Comparison of ENCODE assay signal across 8 cellular contexts in the genomic region with DNA sequence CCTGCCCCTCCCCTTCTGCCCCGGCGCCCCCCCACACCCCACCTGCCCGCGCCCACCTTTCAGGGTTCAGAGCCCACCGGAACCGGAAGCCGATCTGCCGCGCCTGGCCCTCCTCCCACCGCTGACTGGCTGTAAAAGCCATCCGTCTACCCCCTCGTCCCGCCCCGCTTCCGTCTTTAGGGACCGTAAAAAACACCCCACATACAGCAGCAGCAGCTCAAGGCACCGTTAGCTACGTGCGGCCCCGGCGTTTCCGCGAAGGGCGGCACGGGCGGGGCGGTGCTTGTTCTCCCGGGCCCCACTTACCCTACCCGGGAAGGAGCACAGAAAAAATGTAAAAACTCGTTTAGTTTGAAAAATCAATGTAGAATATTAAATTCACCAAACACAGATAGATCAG. TPM values are rescaled to one million over a fixed set of nuclear protein-coding genes. Genes with fewer than 3 reads are reported as not detected.
DNase-seq lines count a peak whose midpoint lies in the region; ATAC-seq and TF ChIP-seq lines count a peak whose summit lies in the region.

Gene MRPL28 (minus strand): TSS at position 96 of the 400 bp plus-strand sequence. CDS start 320 bp downstream, outside the sequence.

- H3K79me2 ChIP-seq in KMS-11 (ENCODE audit: insufficient read depth, low read depth): peaks cover 6% of the 10 kb centered on the region; the same call in 1 of the 2 replicates

- H2AFZ ChIP-seq in KMS-11 (ENCODE audit: low read depth): no peak within 1 kb of the TSS

- no peaks in the 10 kb centered on the region for H3K27me3 Mint-ChIP-seq in activated T-cell treated with anti-CD3 and anti-CD28 coated beads, Interleukin-2, amount 50 U/mL, for 24 hours

- DNase-seq in DMS 273 (lab: John Stamatoyannopoulos, UW; ENCODE audit: unreplicated experiment) (peak; percentile 97), Panc1 (ENCODE audit: low read depth, low spot score) (peak; percentile 82), erythroblast (lab: John Stamatoyannopoulos, UW) (peak; percentile 96 to 97)
- DNase-seq in activated T-cell treated with anti-CD3 and anti-CD28 coated beads, Interleukin-2, amount 50 U/mL, for 24 hours: peak; percentile 94
- peak; percentile 96 for DNase-seq in stimulated activated CD8-positive, alpha-beta memory T cell treated with anti-CD3 and anti-CD28 coated beads, Interleukin-4, amount 100 ng/mL, for 48 hours

- TF ChIP-seq CTCF in KMS-11 (conservative IDR thresholded peaks at IDR 0.05; ENCODE audit: low read depth, low read length): no peak
- TF ChIP-seq CTCF in Panc1 (IDR thresholded peaks at IDR 0.05): no peak

- no peak within 1 kb of the TSS for H3K4me3 ChIP-seq in KMS-11 (IDR thresholded peaks at IDR 0.05; ENCODE audit: insufficient read depth, low read depth, low read length)
- peak within 1 kb of the TSS; percentile 34 to 47 for H3K4me3 ChIP-seq in Panc1 (ENCODE audit: low read depth in 2 of 2, low read length in 2 of 2)
- H3K4me3 ChIP-seq in mucosa of stomach (ENCODE audit: low read length): no peak within 1 kb of the TSS

- no peaks in the 10 kb centered on the region for H4K20me1 ChIP-seq in KMS-11 (ENCODE audit: insufficient read depth)

- peak within 1 kb of the TSS; percentile 50 for H3K4me2 ChIP-seq in KMS-11

- no peaks in the 10 kb centered on the region for H3K9me3 ChIP-seq in Panc1 (ENCODE audit: control insufficient read depth, insufficient read depth, low read depth, low read length)
- no peaks in the 10 kb centered on the region for H3K9me3 ChIP-seq in mucosa of stomach (ENCODE audit: control insufficient read depth, low read length)

- H3K9ac ChIP-seq in KMS-11 (no peak within 1 kb of the TSS; the same call in 1 of the 2 replicates), mucosa of stomach (ENCODE audit: low read length) (peak within 1 kb of the TSS; percentile 55)

- H3K36me3 Mint-ChIP-seq in activated T-cell treated with anti-CD3 and anti-CD28 coated beads, Interleukin-2, amount 50 U/mL, for 24 hours (ENCODE audit: low read depth): peaks cover 64% of the 10 kb centered on the region

- no peaks in the 10 kb centered on the region for H3K36me3 ChIP-seq in KMS-11 (ENCODE audit: insufficient read depth)
- H3K36me3 ChIP-seq in Panc1 (ENCODE audit: control insufficient read depth, insufficient read depth, low read length): no peaks in the 10 kb centered on the region; the same call in 1 of the 2 replicates
- H3K36me3 ChIP-seq in mucosa of stomach (ENCODE audit: control insufficient read depth, insufficient read depth, low read length): peaks cover 11% of the 10 kb centered on the region

- H3K9me3 Mint-ChIP-seq in activated T-cell treated with anti-CD3 and anti-CD28 coated beads, Interleukin-2, amount 50 U/mL, for 24 hours: no peaks in the 10 kb centered on the region

- H3K4me1 Mint-ChIP-seq in activated T-cell treated with anti-CD3 and anti-CD28 coated beads, Interleukin-2, amount 50 U/mL, for 24 hours (ENCODE audit: low read depth): peaks cover 17% of the 10 kb centered on the region

- POLR2A ChIA-PET in Panc1 (lab: Charles Lee): interaction anchor here (0.7 kb wide), 1 partner anchor 30 kb away, joined by 3 read pairs; no protein-coding TSS in a partner anchor

- peak within 1 kb of the TSS; percentile 25; the same call in 1 of the 2 replicates for H3K27ac ChIP-seq in KMS-11
- H3K27ac ChIP-seq in Panc1 (ENCODE audit: low read length): peak within 1 kb of the TSS; percentile 80

- peak; percentile 84 for ATAC-seq in GM21619 (IDR thresholded peaks at IDR 0.05; ENCODE audit: unreplicated experiment)
- ATAC-seq in Panc1: peak; percentile 91

- in situ Hi-C loops in Panc1 (cut with HindIII; ENCODE audit: low pct_unique_long_range_greater_than_20kb, low sequenced_read_pairs): no loop called here

- intact Hi-C loops in Panc1 (cut with micrococcal nuclease; ENCODE audit: unreplicated experiment): no loop called here

- H3K4me1 ChIP-seq in KMS-11 (ENCODE audit: low read depth, poor library complexity, severe bottlenecking): peaks cover 14% of the 10 kb centered on the region
- H3K4me1 ChIP-seq in Panc1 (ENCODE audit: control insufficient read depth, insufficient read depth, low read length): peaks cover 17% of the 10 kb centered on the region
- peaks cover 19% of the 10 kb centered on the region for H3K4me1 ChIP-seq in mucosa of stomach (ENCODE audit: control insufficient read depth, insufficient read depth, low read length)

- no TSS peak for BruUV-seq in Panc1 (replicated peaks; lab: Mats Ljungman, UMichigan)

- H3K27ac Mint-ChIP-seq in activated T-cell treated with anti-CD3 and anti-CD28 coated beads, Interleukin-2, amount 50 U/mL, for 24 hours: peak within 1 kb of the TSS; percentile 95

- peak; percentile 41 for TF ChIP-seq POLR2A in erythroblast (IDR thresholded peaks at IDR 0.05; ENCODE audit: low read length)

- peak within 1 kb of the TSS; percentile 83 for H3K4me3 Mint-ChIP-seq in activated T-cell treated with anti-CD3 and anti-CD28 coated beads, Interleukin-2, amount 50 U/mL, for 24 hours

- CTCF ChIA-PET in Panc1 (lab: Charles Lee): no interaction called here

- H3K27me3 ChIP-seq in KMS-11 (ENCODE audit: insufficient read depth, low read depth) (no peaks in the 10 kb centered on the region), Panc1 (ENCODE audit: control insufficient read depth, insufficient read depth, low read length) (no peaks in the 10 kb centered on the region), mucosa of stomach (ENCODE audit: control insufficient read depth, insufficient read depth, low read length) (no peaks in the 10 kb centered on the region)

RNA-seq across cellular contexts. Expression of gene MRPL28, which starts in this region (rescaled TPM):
- 140 TPM for total RNA-seq in Panc1 (2021; ENCODE audit: unreplicated experiment)
- 198 TPM for polyA plus RNA-seq in Panc1 (2012; ENCODE audit: insufficient read length)

Comparison
In these comparisons a context has a peak if more than half of its experiments do, and no peak if none do; other contexts are left out.
1. H3K4me3 ChIP-seq: peak in Panc1 (2 of 2); none in KMS-11 (single experiment) and mucosa of stomach (single experiment).
2. Peak in every context shown above with its lines, with median percentiles within 50 percentile points of each other: DNase-seq.